In genomic region chr2:176001903-176002683, GRCh38 we compare ENCODE assay signal across 8 cellular contexts. TPM values are rescaled to one million over a fixed set of nuclear protein-coding genes. Genes with fewer than 3 reads are reported as not detected.
A peak's percentile ranks its signal among the peaks of the same experiment; 100 is the strongest.
DNase-seq lines count a peak whose midpoint lies in the region; ATAC-seq and TF ChIP-seq lines count a peak whose summit lies in the region.

Gene LNPK, minus strand, starts transcription at chr2:176002267. Its CDS starts 6,683 bp downstream, at chr2:175995584.

- peak within 1 kb of the TSS; percentile 53 for H4K91ac ChIP-seq in IMR-90 (ENCODE audit: insufficient read depth, low read depth, low read length)

- no peak for TF ChIP-seq RAD21 in IMR-90 (IDR thresholded peaks at IDR 0.05; ENCODE audit: low read length)

- H4K8ac ChIP-seq in IMR-90 (ENCODE audit: low read depth in 2 of 2, low read length in 2 of 2): peak within 1 kb of the TSS; percentile 81 to 95

- peak within 1 kb of the TSS; percentile 64 for H4K5ac ChIP-seq in IMR-90 (ENCODE audit: low read depth, low read length)

- H3K9me1 ChIP-seq in IMR-90 (ENCODE audit: insufficient read depth, low read length): no peaks in the 10 kb centered on the region

- H3K27me3 ChIP-seq in IMR-90 (ENCODE audit: control insufficient read depth, insufficient read depth, low read length): no peaks in the 10 kb centered on the region

- in situ Hi-C loops in IMR-90 (cut with MboI; ENCODE audit: low sequenced_read_pairs): no loop called here

- POLR2A ChIA-PET in IMR-90 (lab: Charles Lee; ENCODE audit: unreplicated experiment): no interaction called here

- intact Hi-C loops in IMR-90 (cut with micrococcal nuclease): loop anchor here (2.0 to 5.0 kb wide), 2 partner anchors 160 to 311 kb away; no protein-coding TSS in a partner anchor

- peak within 1 kb of the TSS; percentile 76 for H3K4me3 ChIP-seq in IMR-90 (ENCODE audit: insufficient read depth, low read depth, low read length)
- H3K4me3 ChIP-seq in epithelial cell of esophagus (ENCODE audit: low read length): peak within 1 kb of the TSS; percentile 79

- H3K27ac ChIP-seq in IMR-90 (ENCODE audit: insufficient read depth, low read length): peak within 1 kb of the TSS; percentile 65

- peak within 1 kb of the TSS; percentile 73 for H2AK9ac ChIP-seq in IMR-90 (replicated peaks; ENCODE audit: low read depth, low read length, poor library complexity)

- no peak for TF ChIP-seq CTCF in IMR-90 (conservative IDR thresholded peaks at IDR 0.05; ENCODE audit: low read depth, low read length)
- no peak for TF ChIP-seq CTCF in epithelial cell of esophagus (IDR thresholded peaks at IDR 0.05; ENCODE audit: insufficient read depth, low read depth, low read length, missing control alignments)

- no peak within 1 kb of the TSS for H2AK5ac ChIP-seq in IMR-90 (ENCODE audit: low read depth, low read length)

- ATAC-seq in GM21528 (IDR thresholded peaks at IDR 0.05; ENCODE audit: low FRiP score, unreplicated experiment) (peak; percentile 93), IMR-90 (ENCODE audit: low read depth) (peak; percentile 95)

- CTCF ChIA-PET in IMR-90 (lab: Yijun Ruan, JAX): interaction anchor here (1.0 kb wide), 1 partner anchor 14 kb away, joined by 3 read pairs; no protein-coding TSS in a partner anchor

- peak within 1 kb of the TSS; percentile 92 for H3K14ac ChIP-seq in IMR-90 (replicated peaks; ENCODE audit: low read depth, low read length)

- H2AFZ ChIP-seq in IMR-90 (replicated peaks; ENCODE audit: low read length, poor library complexity): peak within 1 kb of the TSS; percentile 96

- H4K20me1 ChIP-seq in IMR-90 (ENCODE audit: insufficient read depth, low read length): no peaks in the 10 kb centered on the region

- DNase-seq in DMS 273 (lab: John Stamatoyannopoulos, UW; ENCODE audit: unreplicated experiment): peak; percentile 97
- peak; percentile 82 for DNase-seq in IMR-90
- DNase-seq in OCI-M1 (lab: John Stamatoyannopoulos, UW): peak; percentile 96
- peak; percentile 92 for DNase-seq in activated T-cell treated with anti-CD3 and anti-CD28 coated beads for 24 hours (ENCODE audit: low read depth)
- DNase-seq in epithelial cell of esophagus (ENCODE audit: low read depth): peak; percentile 92
- DNase-seq in mucosa of gallbladder (ENCODE audit: low spot score): peak; percentile 94
- DNase-seq in stimulated activated CD8-positive, alpha-beta memory T cell treated with anti-CD3 and anti-CD28 coated beads, Interleukin-4, amount 100 ng/mL, for 4 hours (ENCODE audit: low read depth in 2 of 2, low spot score in 1 of 2): peak; percentile 78 to 81

- peak within 1 kb of the TSS; percentile 12; the same call in 1 of the 2 replicates for H2BK120ac ChIP-seq in IMR-90 (ENCODE audit: low read depth, low read length)

- H3K4ac ChIP-seq in IMR-90 (ENCODE audit: low read depth, low read length): peak within 1 kb of the TSS; percentile 74

- H2BK20ac ChIP-seq in IMR-90 (ENCODE audit: low read depth, low read length): no peak within 1 kb of the TSS

- peaks cover 4 to 23% of the 10 kb centered on the region in 2 experiments; a peak in 3 of 4 replicates for H3K79me1 ChIP-seq in IMR-90 (ENCODE audit: low read depth in 1 of 2, low read length in 2 of 2)

- TF ChIP-seq POLR2A in IMR-90 (IDR thresholded peaks at IDR 0.05; ENCODE audit: low read depth, low read length): peak; percentile 60; the same call in 1 of the 2 replicates

- H3K23ac ChIP-seq in IMR-90 (ENCODE audit: low read depth, low read length): peak within 1 kb of the TSS; percentile 85

- H3K36me3 ChIP-seq in IMR-90 (ENCODE audit: control insufficient read depth, insufficient read depth, low read length): no peaks in the 10 kb centered on the region

- BruUV-seq in IMR-90 (replicated peaks; lab: Mats Ljungman, UMichigan): no TSS peak

- H2BK5ac ChIP-seq in IMR-90 (ENCODE audit: low read depth, low read length, poor library complexity, severe bottlenecking): peak within 1 kb of the TSS; percentile 72

- no peaks in the 10 kb centered on the region for H3K9me3 ChIP-seq in IMR-90 (ENCODE audit: control insufficient read depth, insufficient read depth, low read length)

- dilution Hi-C loops in IMR-90 (cut with HindIII; ENCODE audit: low sequenced_read_pairs, unreplicated experiment): no loop called here

- H3K18ac ChIP-seq in IMR-90 (ENCODE audit: low read depth, low read length): peak within 1 kb of the TSS; percentile 11; the same call in 1 of the 2 replicates

- peak within 1 kb of the TSS; percentile 80; the same call in 1 of the 2 replicates for H3K56ac ChIP-seq in IMR-90 (ENCODE audit: extremely low read depth, insufficient read depth, low read length)

- WGBS in IMR-90 (ENCODE audit: extremely low coverage in 2 of 2, insufficient read length in 1 of 2), 2 experiments: 0% methylated on average over 6 of the region's 57 CpGs; no CpG with 5 or more reads in 1 of the 2 experiments

- H3K4me2 ChIP-seq in IMR-90 (ENCODE audit: low read depth, low read length): peak within 1 kb of the TSS; percentile 87

- peak within 1 kb of the TSS; percentile 81 for H3K9ac ChIP-seq in IMR-90 (ENCODE audit: low read depth, low read length)

- H2BK15ac ChIP-seq in IMR-90 (ENCODE audit: low read depth, low read length): no peak within 1 kb of the TSS

- H3K4me1 ChIP-seq in IMR-90 (ENCODE audit: control insufficient read depth, insufficient read depth, low read length): no peaks in the 10 kb centered on the region; the same call in 1 of the 2 replicates

TF ChIP-seq in IMR-90, 13 proteins besides CTCF, POLR2A, EP300 and RAD21:
- TF ChIP-seq BHLHE40 (IDR thresholded peaks at IDR 0.05; ENCODE audit: low read depth, low read length) (peak; percentile 71), MAZ (IDR thresholded peaks at IDR 0.05; ENCODE audit: borderline replicate concordance, low read depth, low read length) (no peak; the same call in 1 of the 2 replicates), USF2 (IDR thresholded peaks at IDR 0.05; ENCODE audit: low read depth, low read length) (peak; percentile 98), ELK1 (IDR thresholded peaks at IDR 0.05; ENCODE audit: borderline replicate concordance, low read depth, low read length) (no peak), MXI1 (IDR thresholded peaks at IDR 0.05; ENCODE audit: borderline replicate concordance, low read depth, low read length) (peak; percentile 48; the same call in 1 of the 2 replicates)

RNA-seq across cellular contexts. Expression of gene LNPK, which starts in this region (rescaled TPM):
- 48.6 and 59.4 TPM in 2 replicates for total RNA-seq in IMR-90 (2012; rRNA removed)
- polyA plus RNA-seq in IMR-90 (2012; rRNA removed): 14.7 and 18.7 TPM in 2 replicates
- 3.1 TPM in 2 replicates for polyA plus RNA-seq in IMR-90 (2012; cell fraction: cytosol; rRNA removed)
- polyA plus RNA-seq in IMR-90 (2012; cell fraction: nucleus; rRNA removed; ENCODE audit: low replicate concordance): 0.90 and 12.4 TPM in 2 replicates
- 25.5 TPM for total RNA-seq in mucosa of gallbladder

Comparison
In these comparisons a context has a peak if more than half of its experiments do, and no peak if none do; other contexts are left out.
1. Peak in every context shown above with its lines: DNase-seq, ATAC-seq, H3K4me3 ChIP-seq and H3K27ac ChIP-seq.